12 cellular contexts compared by ENCODE assay signal in the genomic region with DNA sequence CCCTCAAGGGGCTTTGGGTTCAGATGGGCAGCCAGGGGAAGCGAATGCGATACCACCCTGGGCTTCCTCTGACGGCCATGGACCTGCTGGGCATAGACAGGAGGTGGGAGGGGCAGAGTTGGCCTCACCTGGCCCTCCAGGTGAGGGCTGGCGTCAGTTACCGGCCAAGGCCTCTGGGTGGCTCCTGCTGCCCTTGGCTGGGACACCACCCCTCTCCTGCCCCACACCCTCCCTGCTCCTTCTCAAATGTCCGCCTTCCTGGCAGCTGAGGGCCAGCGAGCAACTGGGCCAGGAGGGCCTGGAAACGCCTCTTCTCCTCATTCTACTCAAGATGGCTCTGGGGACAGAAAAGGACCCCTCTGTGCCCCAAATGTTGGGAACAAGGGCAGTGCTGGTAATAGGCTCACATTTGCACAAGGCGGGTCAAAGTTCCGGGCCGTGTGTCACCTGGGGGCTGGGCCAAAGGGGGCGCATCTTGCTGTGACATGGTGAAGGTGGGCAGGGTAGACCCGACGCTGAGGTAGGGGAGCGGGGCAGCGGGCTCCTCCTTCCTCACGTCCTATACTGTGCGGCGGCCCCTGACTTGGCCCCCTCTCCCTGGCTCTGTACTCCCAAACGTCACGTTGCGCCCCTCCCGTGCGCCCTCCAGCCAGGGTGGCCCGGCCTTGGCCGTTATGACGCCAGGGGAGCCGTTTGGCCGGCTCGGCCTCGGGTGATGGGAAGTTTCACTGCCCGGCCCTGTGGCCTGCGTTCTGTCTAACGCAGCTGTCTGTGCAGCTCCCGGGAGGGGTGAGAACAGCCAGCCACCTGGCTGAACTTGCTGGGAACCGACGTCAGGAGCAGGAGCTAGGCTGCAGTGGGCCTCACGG. TPM values are rescaled to one million over a fixed set of nuclear protein-coding genes. Genes with fewer than 3 reads are reported as not detected.
A peak's percentile ranks its signal among the peaks of the same experiment; 100 is the strongest.
DNase-seq lines count a peak whose midpoint lies in the region; ATAC-seq and TF ChIP-seq lines count a peak whose summit lies in the region.
"Had no signal": no experiment of that assay in that cellular context is flagged by ENCODE, and none has a peak within 500 bp of the region (broad histone marks: within the 10 kb centered on the region; RNA-seq: fewer than 3 reads in every experiment).

No MANE protein-coding gene starts in this region.

- H3K27ac ChIP-seq in coronary artery (no peak overlapping the region), mesendoderm (ENCODE audit: low read depth, low read length) (no peak overlapping the region)

- peak; percentile 66 for DNase-seq in BE2C
- DNase-seq in coronary artery (ENCODE audit: low spot score), result no peak
- peak; percentile 87 for DNase-seq in mesendoderm
- DNase-seq in NK-92 treated with Interleukin-12 subunit alpha and Interleukin-12 subunit beta, amount 100 ng/mL, for 24 hours (lab: John Stamatoyannopoulos, UW), result no peak
- no peak for DNase-seq in naive thymus-derived CD8-positive, alpha-beta T cell
- DNase-seq in endothelial cell (ENCODE audit: low spot score), result no peak
- DNase-seq: activated CD4-positive, alpha-beta T cell treated with anti-CD3 and anti-CD28 coated beads for 4 hours; CD4-positive, CD25-positive, alpha-beta regulatory T cell; kidney glomerular epithelial cell; stimulated activated CD4-positive, alpha-beta T cell treated with anti-CD3 and anti-CD28 coated beads, Interleukin-2, amount 100 ng/mL, for 48 hours had no signal

- H3K4me1 ChIP-seq in BE2C, result peaks cover 30% of the 10 kb centered on the region
- peaks cover 24% of the 10 kb centered on the region for H3K4me1 ChIP-seq in Loucy (ENCODE audit: insufficient read depth, low read length, poor library complexity, severe bottlenecking)
- no peaks in the 10 kb centered on the region for H3K4me1 ChIP-seq in mesendoderm (ENCODE audit: control insufficient read depth, low read depth, low read length)

- no peaks in the 10 kb centered on the region for H3K79me1 ChIP-seq in mesendoderm (ENCODE audit: low read length)

- H3K36me3 ChIP-seq in BE2C, result no peaks in the 10 kb centered on the region
- H3K36me3 ChIP-seq in Loucy (ENCODE audit: insufficient read depth, low read length), result no peaks in the 10 kb centered on the region
- no peaks in the 10 kb centered on the region for H3K36me3 ChIP-seq in mesendoderm (ENCODE audit: control insufficient read depth, insufficient read depth, low read length)

- ATAC-seq in HG03108 (IDR thresholded peaks at IDR 0.05; ENCODE audit: unreplicated experiment), result no peak
- ATAC-seq in naive thymus-derived CD8-positive, alpha-beta T cell, result no peak

- H2AK5ac ChIP-seq in mesendoderm (ENCODE audit: low read length), result no peak overlapping the region

- no peaks in the 10 kb centered on the region for H4K20me1 ChIP-seq in Loucy (ENCODE audit: insufficient read depth, low read length, poor library complexity, severe bottlenecking)

- no peaks in the 10 kb centered on the region for H3K27me3 ChIP-seq in BE2C
- H3K27me3 ChIP-seq in Loucy (ENCODE audit: insufficient read depth, low read length, poor library complexity, severe bottlenecking), result no peaks in the 10 kb centered on the region
- no peaks in the 10 kb centered on the region for H3K27me3 ChIP-seq in mesendoderm (ENCODE audit: insufficient read depth, low read length, poor library complexity)

- no peak overlapping the region for H3K4ac ChIP-seq in mesendoderm (ENCODE audit: low read depth, low read length)

- H3K4me1 Mint-ChIP-seq in naive thymus-derived CD8-positive, alpha-beta T cell, result peaks cover 0 to 7% (median 3%) of the 10 kb centered on the region in 4 donors
- H3K4me1 Mint-ChIP-seq in endothelial cell (ENCODE audit: unreplicated experiment), result peaks cover 25% of the 10 kb centered on the region

- H3K4me2 ChIP-seq in Loucy (ENCODE audit: low read depth, low read length, poor library complexity, severe bottlenecking) (no peak overlapping the region), mesendoderm (ENCODE audit: low read length) (peak overlapping the region; percentile 81)

- H2BK120ac ChIP-seq in mesendoderm (ENCODE audit: low read depth, low read length), result no peak overlapping the region

- H4K5ac ChIP-seq in mesendoderm (ENCODE audit: low read length), result no peak overlapping the region

- no peak overlapping the region for H3K18ac ChIP-seq in mesendoderm (ENCODE audit: low read length)

- H3K9ac ChIP-seq in Loucy (ENCODE audit: low read depth, low read length, poor library complexity, severe bottlenecking), result no peak overlapping the region
- peak overlapping the region; percentile 61 for H3K9ac ChIP-seq in mesendoderm (ENCODE audit: low read length)

- H3K79me2 ChIP-seq in Loucy (ENCODE audit: insufficient read depth, low read length), result peaks cover 11% of the 10 kb centered on the region; the same call in 1 of the 2 replicates
- H3K79me2 ChIP-seq in mesendoderm (ENCODE audit: control insufficient read depth, insufficient read depth, low read length), result no peaks in the 10 kb centered on the region

- H2BK15ac ChIP-seq in mesendoderm (replicated peaks; ENCODE audit: low read depth), result no peak overlapping the region

- TF ChIP-seq CTCF in BE2C (IDR thresholded peaks at IDR 0.05; ENCODE audit: low read depth, low read length) (no peak), Loucy (conservative IDR thresholded peaks at IDR 0.05; ENCODE audit: low read length) (peak; percentile 42), coronary artery (IDR thresholded peaks at IDR 0.05) (no peak), endothelial cell (IDR thresholded peaks at IDR 0.05; ENCODE audit: unreplicated experiment) (no peak)

- WGBS in mesendoderm (ENCODE audit: extremely low coverage, insufficient coverage, low lambda C conversion rate), result no CpG with 5 or more reads among the region's 38 CpGs

- no peaks in the 10 kb centered on the region for H3F3A ChIP-seq in Loucy (ENCODE audit: low read depth)

- H3K9me3 ChIP-seq in BE2C (no peaks in the 10 kb centered on the region), Loucy (ENCODE audit: insufficient read depth, low read depth, low read length) (no peaks in the 10 kb centered on the region)

- H2BK5ac ChIP-seq in mesendoderm (ENCODE audit: low read length), result no peak overlapping the region

- H3K9me3 Mint-ChIP-seq in naive thymus-derived CD8-positive, alpha-beta T cell, result no peaks in the 10 kb centered on the region
- no peaks in the 10 kb centered on the region for H3K9me3 Mint-ChIP-seq in endothelial cell (ENCODE audit: unreplicated experiment)

- no peak overlapping the region for H3K4me3 Mint-ChIP-seq in naive thymus-derived CD8-positive, alpha-beta T cell
- no peak overlapping the region for H3K4me3 Mint-ChIP-seq in endothelial cell (ENCODE audit: unreplicated experiment)
- H3K4me3 Mint-ChIP-seq: CD4-positive, CD25-positive, alpha-beta regulatory T cell had no signal

- H3K27ac Mint-ChIP-seq in naive thymus-derived CD8-positive, alpha-beta T cell, result no peak overlapping the region
- no peak overlapping the region for H3K27ac Mint-ChIP-seq in endothelial cell (ENCODE audit: unreplicated experiment)
- H3K27ac Mint-ChIP-seq: CD4-positive, CD25-positive, alpha-beta regulatory T cell had no signal

- H2AFZ ChIP-seq in Loucy (ENCODE audit: low read length), result no peak overlapping the region

- H3K56ac ChIP-seq in mesendoderm (ENCODE audit: low read length), result peak overlapping the region; percentile 81

- no peaks in the 10 kb centered on the region for H3K36me3 Mint-ChIP-seq in naive thymus-derived CD8-positive, alpha-beta T cell
- peaks cover 5% of the 10 kb centered on the region for H3K36me3 Mint-ChIP-seq in endothelial cell (ENCODE audit: low read depth, unreplicated experiment)
- H3K36me3 Mint-ChIP-seq: CD4-positive, CD25-positive, alpha-beta regulatory T cell had no signal

- H3K23ac ChIP-seq in mesendoderm (ENCODE audit: low read length), result no peak overlapping the region

- H4K8ac ChIP-seq in mesendoderm (ENCODE audit: low read depth, low read length), result no peak overlapping the region

- POLR2A ChIA-PET in naive thymus-derived CD8-positive, alpha-beta T cell (lab: Charles Lee), result no interaction called here

- H3K27me3 Mint-ChIP-seq in naive thymus-derived CD8-positive, alpha-beta T cell, result peaks cover 7 to 46% (median 31%) of the 10 kb centered on the region in 5 donors
- peaks cover 24% of the 10 kb centered on the region for H3K27me3 Mint-ChIP-seq in endothelial cell (ENCODE audit: unreplicated experiment)
- H3K27me3 Mint-ChIP-seq: CD4-positive, CD25-positive, alpha-beta regulatory T cell had no signal

- H3K9me2 ChIP-seq in Loucy (replicated peaks; ENCODE audit: low read depth, low read length), result no peaks in the 10 kb centered on the region

- H3K4me3 ChIP-seq in BE2C (ENCODE audit: low read depth, low read length), result no peak overlapping the region
- no peak overlapping the region for H3K4me3 ChIP-seq in Loucy (ENCODE audit: low read length, poor library complexity, severe bottlenecking)
- peak overlapping the region; percentile 40 for H3K4me3 ChIP-seq in coronary artery
- H3K4me3 ChIP-seq in mesendoderm (ENCODE audit: low read length), result no peak overlapping the region

RNA-seq across cellular contexts. Expression of a gene that starts 18.1 kb away (rescaled TPM):
- polyA plus RNA-seq in BE2C (2012; ENCODE audit: insufficient read depth, insufficient read length, low read depth), result 1,382 TPM
- 0.51 TPM for polyA plus RNA-seq in mesendoderm (2013, experiment 1 of 2)
- polyA plus RNA-seq in mesendoderm (2013, experiment 2 of 2), result 0.56 TPM
- not detected for total RNA-seq in naive thymus-derived CD8-positive, alpha-beta T cell
- polyA plus RNA-seq in naive thymus-derived CD8-positive, alpha-beta T cell, result not detected
- total RNA-seq in endothelial cell (ENCODE audit: unreplicated experiment), result 1.3 TPM
- total RNA-seq: CD4-positive, CD25-positive, alpha-beta regulatory T cell had no signal
- polyA plus RNA-seq: CD4-positive, CD25-positive, alpha-beta regulatory T cell had no signal

Comparison
In these comparisons a context has a peak if more than half of its experiments do, and no peak if none do; other contexts are left out.
1. DNase-seq: peak in BE2C (single experiment) and mesendoderm (single experiment); none in coronary artery (single experiment), NK-92 treated with Interleukin-12 subunit alpha and Interleukin-12 subunit beta, amount 100 ng/mL, for 24 hours (single experiment), naive thymus-derived CD8-positive, alpha-beta T cell (0 of 10) and endothelial cell (single experiment).